In genomic region chr12:112386726-112387125, GRCh38 we compare ENCODE assay signal across 10 cellular contexts. TPM values are rescaled to one million over a fixed set of nuclear protein-coding genes. Genes with fewer than 3 reads are reported as not detected.
A peak's percentile ranks its signal among the peaks of the same experiment; 100 is the strongest.
DNase-seq lines count a peak whose midpoint lies in the region; ATAC-seq and TF ChIP-seq lines count a peak whose summit lies in the region.
"Had no signal": no experiment of that assay in that cellular context is flagged by ENCODE, and none has a peak within 500 bp of the region (broad histone marks: within the 10 kb centered on the region; RNA-seq: fewer than 3 reads in every experiment).

No MANE protein-coding gene starts in this region.

- H3K4me1 Mint-ChIP-seq in effector memory CD8-positive, alpha-beta T cell (ENCODE audit: low read depth in 2 of 2): peaks cover 10 to 13% of the 10 kb centered on the region in 2 donors

- H3K4me1 ChIP-seq in OCI-LY1 (ENCODE audit: insufficient read depth, low read length, severe bottlenecking): peaks cover 16% of the 10 kb centered on the region
- peaks cover 0 to 14% (median 0%) of the 10 kb centered on the region in 3 donors for H3K4me1 ChIP-seq in gastroesophageal sphincter

- H3F3A ChIP-seq in OCI-LY1 (ENCODE audit: insufficient read depth, low read length): no peaks in the 10 kb centered on the region

- no peaks in the 10 kb centered on the region for H3K79me2 ChIP-seq in OCI-LY1 (ENCODE audit: insufficient read depth, low read length)

- DNase-seq in AG08396 (ENCODE audit: low spot score): peak; percentile 14
- DNase-seq in GF-D8 (lab: John Stamatoyannopoulos, UW): peak; percentile 76
- DNase-seq in fibroblast of gingiva (ENCODE audit: low read depth): peak; percentile 82
- no peak for DNase-seq in GM10266 (ENCODE audit: extremely low spot score)
- no peak for DNase-seq in effector memory CD8-positive, alpha-beta T cell
- DNase-seq: kidney had no signal

- TF ChIP-seq EP300 in gastroesophageal sphincter (IDR thresholded peaks at IDR 0.05): no peak

- H3K27ac ChIP-seq in OCI-LY1 (ENCODE audit: low read depth, low read length, poor library complexity, severe bottlenecking): peak overlapping the region; percentile 25
- no peak overlapping the region for H3K27ac ChIP-seq in gastroesophageal sphincter

- peaks cover 6% of the 10 kb centered on the region for H3K36me3 Mint-ChIP-seq in effector memory CD8-positive, alpha-beta T cell (ENCODE audit: insufficient read depth)

- no peaks in the 10 kb centered on the region for H3K27me3 Mint-ChIP-seq in effector memory CD8-positive, alpha-beta T cell

- no peaks in the 10 kb centered on the region for H3K9me2 ChIP-seq in OCI-LY1 (ENCODE audit: low read depth, low read length)

- TF ChIP-seq CTCF in OCI-LY1 (IDR thresholded peaks at IDR 0.05; ENCODE audit: low read length) (no peak), GM10266 (IDR thresholded peaks at IDR 0.05; ENCODE audit: control insufficient read depth, insufficient read depth, low read depth, missing control alignments) (no peak), gastroesophageal sphincter (IDR thresholded peaks at IDR 0.05) (no peak)

- peak overlapping the region in 1 of 2 donors; percentile 77 for H3K27ac Mint-ChIP-seq in effector memory CD8-positive, alpha-beta T cell

- H3K4me3 Mint-ChIP-seq in effector memory CD8-positive, alpha-beta T cell: no peak overlapping the region

- H3K36me3 ChIP-seq in OCI-LY1 (ENCODE audit: insufficient read depth, low read length) (no peaks in the 10 kb centered on the region), gastroesophageal sphincter (no peaks in the 10 kb centered on the region)
- H3K36me3 ChIP-seq: HAP-1 had no signal

- peak overlapping the region; percentile 90 for H2AFZ ChIP-seq in OCI-LY1 (ENCODE audit: low read length)

- H3K9me3 ChIP-seq in OCI-LY1 (ENCODE audit: low read length) (no peaks in the 10 kb centered on the region), gastroesophageal sphincter (no peaks in the 10 kb centered on the region)
- H3K9me3 ChIP-seq: HAP-1 had no signal

- no peak overlapping the region; the same call in 1 of the 2 replicates for H3K4me2 ChIP-seq in OCI-LY1 (ENCODE audit: low read length)

- H3K9me3 Mint-ChIP-seq in effector memory CD8-positive, alpha-beta T cell: no peaks in the 10 kb centered on the region

- no peaks in the 10 kb centered on the region for H4K20me1 ChIP-seq in OCI-LY1 (ENCODE audit: insufficient read depth, low read length)

- ATAC-seq in HG03045 (IDR thresholded peaks at IDR 0.05; ENCODE audit: unreplicated experiment): no peak
- ATAC-seq in gastroesophageal sphincter: no peak
- no peak for ATAC-seq in effector memory CD8-positive, alpha-beta T cell (replicated peaks)

- H3K27me3 ChIP-seq in OCI-LY1 (ENCODE audit: insufficient read depth, low read length) (no peaks in the 10 kb centered on the region), gastroesophageal sphincter (no peaks in the 10 kb centered on the region)

- H3K4me3 ChIP-seq in OCI-LY1 (ENCODE audit: low read depth, low read length, poor library complexity, severe bottlenecking) (no peak overlapping the region), gastroesophageal sphincter (no peak overlapping the region)

- 52 to 68% methylated on average over 2 to 3 of the region's 3 CpGs for WGBS in gastroesophageal sphincter (ENCODE audit: low coverage in 1 of 2), 2 donors

- TF ChIP-seq POLR2A in gastroesophageal sphincter (IDR thresholded peaks at IDR 0.05): no peak

- H3K9ac ChIP-seq in OCI-LY1 (ENCODE audit: low read length): no peak overlapping the region; the same call in 1 of the 2 replicates

RNA-seq across cellular contexts. Expression of gene HECTD4, which starts 4.5 kb away (rescaled TPM):
- total RNA-seq in gastroesophageal sphincter: 10 to 100 TPM; 23.1 to 56.8 (median 42.3) TPM

RNA-seq across cellular contexts. Expression of gene RPL6, which starts 22.7 kb away (rescaled TPM):
- total RNA-seq in gastroesophageal sphincter: 1,000 to 10,000 TPM in 3 of 4 donors, 100 to 1,000 TPM in 1; 947 to 1,918 (median 1,526) TPM

RNA-seq across cellular contexts. Expression of gene PTPN11, which starts 32.0 kb away (rescaled TPM):
- 100 to 1,000 TPM; 131 to 178 (median 141) TPM for total RNA-seq in gastroesophageal sphincter

Comparison
In these comparisons a context has a peak if more than half of its experiments do, and no peak if none do; other contexts are left out.
1. DNase-seq: peak in AG08396 (single experiment), GF-D8 (single experiment) and fibroblast of gingiva (single experiment); none in GM10266 (single experiment) and effector memory CD8-positive, alpha-beta T cell (0 of 3).